1 cellular context compared by ENCODE assay signal in the genomic region with DNA sequence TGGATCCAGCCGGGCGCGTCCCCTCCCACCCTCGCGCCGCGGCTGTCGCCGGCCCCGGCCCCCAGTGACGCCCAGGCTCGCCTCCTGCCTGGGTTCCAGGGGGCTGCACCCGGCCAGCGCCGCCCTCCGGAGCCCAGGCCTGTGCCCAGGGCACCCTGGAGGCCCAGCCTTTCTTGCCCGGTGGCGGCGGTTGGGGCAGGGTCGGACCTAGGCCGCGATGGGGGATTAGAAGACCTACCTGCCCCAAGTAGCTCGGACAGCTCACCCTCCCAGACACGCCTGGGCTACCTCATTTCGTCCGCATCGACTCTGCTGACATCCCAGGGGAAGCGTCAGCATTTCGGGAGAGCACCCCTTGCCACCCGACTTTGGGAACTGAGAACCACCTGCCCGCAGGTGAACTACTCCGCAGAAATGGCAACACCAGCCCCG.
TF ChIP-seq lines count a peak whose summit lies in the region.

No MANE protein-coding gene starts in this region.

TF ChIP-seq in HCT116, 20 proteins besides CTCF, POLR2A, EP300 and RAD21 (continued from another document):
- TF ChIP-seq, protein P1, sequence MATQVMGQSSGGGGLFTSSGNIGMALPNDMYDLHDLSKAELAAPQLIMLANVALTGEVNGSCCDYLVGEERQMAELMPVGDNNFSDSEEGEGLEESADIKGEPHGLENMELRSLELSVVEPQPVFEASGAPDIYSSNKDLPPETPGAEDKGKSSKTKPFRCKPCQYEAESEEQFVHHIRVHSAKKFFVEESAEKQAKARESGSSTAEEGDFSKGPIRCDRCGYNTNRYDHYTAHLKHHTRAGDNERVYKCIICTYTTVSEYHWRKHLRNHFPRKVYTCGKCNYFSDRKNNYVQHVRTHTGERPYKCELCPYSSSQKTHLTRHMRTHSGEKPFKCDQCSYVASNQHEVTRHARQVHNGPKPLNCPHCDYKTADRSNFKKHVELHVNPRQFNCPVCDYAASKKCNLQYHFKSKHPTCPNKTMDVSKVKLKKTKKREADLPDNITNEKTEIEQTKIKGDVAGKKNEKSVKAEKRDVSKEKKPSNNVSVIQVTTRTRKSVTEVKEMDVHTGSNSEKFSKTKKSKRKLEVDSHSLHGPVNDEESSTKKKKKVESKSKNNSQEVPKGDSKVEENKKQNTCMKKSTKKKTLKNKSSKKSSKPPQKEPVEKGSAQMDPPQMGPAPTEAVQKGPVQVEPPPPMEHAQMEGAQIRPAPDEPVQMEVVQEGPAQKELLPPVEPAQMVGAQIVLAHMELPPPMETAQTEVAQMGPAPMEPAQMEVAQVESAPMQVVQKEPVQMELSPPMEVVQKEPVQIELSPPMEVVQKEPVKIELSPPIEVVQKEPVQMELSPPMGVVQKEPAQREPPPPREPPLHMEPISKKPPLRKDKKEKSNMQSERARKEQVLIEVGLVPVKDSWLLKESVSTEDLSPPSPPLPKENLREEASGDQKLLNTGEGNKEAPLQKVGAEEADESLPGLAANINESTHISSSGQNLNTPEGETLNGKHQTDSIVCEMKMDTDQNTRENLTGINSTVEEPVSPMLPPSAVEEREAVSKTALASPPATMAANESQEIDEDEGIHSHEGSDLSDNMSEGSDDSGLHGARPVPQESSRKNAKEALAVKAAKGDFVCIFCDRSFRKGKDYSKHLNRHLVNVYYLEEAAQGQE (IDR thresholded peaks at IDR 0.05; ENCODE audit: low read depth): no peak
- TF ChIP-seq EZH2 (IDR thresholded peaks at IDR 0.05): no peak
- TF ChIP-seq SP1 (IDR thresholded peaks at IDR 0.05; ENCODE audit: low read depth): no peak
